ENCODE assay signal across 11 cellular contexts in genomic region chr1:229130028-229130668, GRCh38.
DNase-seq lines count a peak whose midpoint lies in the region; ATAC-seq and TF ChIP-seq lines count a peak whose summit lies in the region.
"Had no signal": no experiment of that assay in that cellular context is flagged by ENCODE, and none has a peak within 500 bp of the region (broad histone marks: within the 10 kb centered on the region; RNA-seq: fewer than 3 reads in every experiment).

No MANE protein-coding gene starts in this region.

- TF ChIP-seq CTCF in lower lobe of right lung (IDR thresholded peaks at IDR 0.05): no peak

- peak overlapping the region; percentile 58 for H3K4me3 Mint-ChIP-seq in activated naive CD4-positive, alpha-beta T cell treated with anti-CD3 and anti-CD28 coated beads, Interleukin-2, amount 50 U/mL, for 24 hours

- peaks cover 8% of the 10 kb centered on the region for H3K9me3 Mint-ChIP-seq in activated naive CD4-positive, alpha-beta T cell treated with anti-CD3 and anti-CD28 coated beads, Interleukin-2, amount 50 U/mL, for 24 hours

- H3K27ac Mint-ChIP-seq in activated naive CD4-positive, alpha-beta T cell treated with anti-CD3 and anti-CD28 coated beads, Interleukin-2, amount 50 U/mL, for 24 hours: no peak overlapping the region

- H3K27ac ChIP-seq in lower lobe of right lung (no peak overlapping the region), aorta (ENCODE audit: low read depth in 1 of 2, low read length in 2 of 2) (no peak overlapping the region)

- H3K36me3 Mint-ChIP-seq in activated naive CD4-positive, alpha-beta T cell treated with anti-CD3 and anti-CD28 coated beads, Interleukin-2, amount 50 U/mL, for 24 hours: peaks cover 6% of the 10 kb centered on the region

- H3K9me3 ChIP-seq in lower lobe of right lung: no peaks in the 10 kb centered on the region
- H3K9me3 ChIP-seq in aorta (ENCODE audit: control insufficient read depth, low read length): no peaks in the 10 kb centered on the region

- H3K27me3 ChIP-seq in lower lobe of right lung (ENCODE audit: low read depth) (no peaks in the 10 kb centered on the region), aorta (ENCODE audit: control insufficient read depth in 1 of 2, insufficient read depth in 2 of 2, low read length in 1 of 2) (no peaks in the 10 kb centered on the region)

- no peaks in the 10 kb centered on the region for H3K36me3 ChIP-seq in lower lobe of right lung
- H3K36me3 ChIP-seq in aorta (ENCODE audit: control insufficient read depth in 1 of 2, insufficient read depth in 2 of 2, low read length in 1 of 2): no peaks in the 10 kb centered on the region

- H3K27me3 Mint-ChIP-seq in activated naive CD4-positive, alpha-beta T cell treated with anti-CD3 and anti-CD28 coated beads, Interleukin-2, amount 50 U/mL, for 24 hours: no peaks in the 10 kb centered on the region

- intact Hi-C loops in lower lobe of right lung (cut with DNase I): no loop called here
- intact Hi-C loops in aorta (cut with DNase I): no loop called here

- peak; percentile 69 to 71 for ATAC-seq in lower lobe of right lung
- no peak for ATAC-seq in aorta (ENCODE audit: low FRiP score)
- no peak for ATAC-seq in GM21528 (IDR thresholded peaks at IDR 0.05; ENCODE audit: low FRiP score, unreplicated experiment)
- no peak for ATAC-seq in GM18870 (IDR thresholded peaks at IDR 0.05; ENCODE audit: unreplicated experiment)

- WGBS in aorta, 2 donors: 85 to 91% methylated on average over 9 of the region's 9 CpGs

- H3K4me1 ChIP-seq in lower lobe of right lung (peaks cover 26% of the 10 kb centered on the region), aorta (ENCODE audit: control insufficient read depth in 1 of 2, insufficient read depth in 2 of 2, low read length in 2 of 2) (no peaks in the 10 kb centered on the region)

- DNase-seq in stimulated activated CD4-positive, alpha-beta T cell treated with anti-CD3 and anti-CD28 coated beads, Interleukin-15, amount 100 ng/mL, for 24 hours: peak; percentile 9
- no peak for DNase-seq in stimulated activated CD4-positive, alpha-beta T cell treated with anti-CD3 and anti-CD28 coated beads, Interleukin-4, amount 100 ng/mL, for 24 hours
- DNase-seq in lower lobe of right lung: peak; percentile 58
- no peak for DNase-seq in aorta
- no peak for DNase-seq in stimulated activated CD4-positive, alpha-beta T cell treated with anti-CD3 and anti-CD28 coated beads, Interleukin-12 subunit alpha, Interleukin-12 subunit beta, amount 100 ng/mL, for 4 hours
- DNase-seq: H7, NCI-H345, T1000 had no signal

- H3K4me1 Mint-ChIP-seq in activated naive CD4-positive, alpha-beta T cell treated with anti-CD3 and anti-CD28 coated beads, Interleukin-2, amount 50 U/mL, for 24 hours: peaks cover 55% of the 10 kb centered on the region

- H3K4me3 ChIP-seq in lower lobe of right lung: no peak overlapping the region
- no peak overlapping the region for H3K4me3 ChIP-seq in aorta (ENCODE audit: low read length in 2 of 2)

Comparison
In these comparisons a context has a peak if more than half of its experiments do, and no peak if none do; other contexts are left out.
1. DNase-seq: peak in stimulated activated CD4-positive, alpha-beta T cell treated with anti-CD3 and anti-CD28 coated beads, Interleukin-15, amount 100 ng/mL, for 24 hours (single experiment) and lower lobe of right lung (single experiment); none in stimulated activated CD4-positive, alpha-beta T cell treated with anti-CD3 and anti-CD28 coated beads, Interleukin-4, amount 100 ng/mL, for 24 hours (single experiment), aorta (0 of 2) and stimulated activated CD4-positive, alpha-beta T cell treated with anti-CD3 and anti-CD28 coated beads, Interleukin-12 subunit alpha, Interleukin-12 subunit beta, amount 100 ng/mL, for 4 hours (single experiment).
2. ATAC-seq: peak in lower lobe of right lung (2 of 2); none in aorta (single experiment), GM21528 (single experiment) and GM18870 (single experiment).